In genomic region chr17:29567362-29568330, GRCh38 we compare ENCODE assay signal across 1 cellular context.
TF ChIP-seq lines count a peak whose summit lies in the region.

No MANE protein-coding gene starts in this region.

TF ChIP-seq in K562, 482 proteins besides CTCF, POLR2A, EP300 and RAD21 (continued from another document):
- TF ChIP-seq CUX1 (CRISPR knock-in tag; IDR thresholded peaks at IDR 0.05) (no peak), EGR1 (conservative IDR thresholded peaks at IDR 0.05) (no peak)
